ENCODE assay signal across 8 cellular contexts in genomic region chr1:59013276-59013927, GRCh38.
DNase-seq lines count a peak whose midpoint lies in the region; ATAC-seq and TF ChIP-seq lines count a peak whose summit lies in the region.

No MANE protein-coding gene starts in this region.

- H3K4me1 ChIP-seq in esophagus (ENCODE audit: control insufficient read depth in 2 of 2, insufficient read depth in 2 of 2, low read length in 1 of 2) (peaks cover 4% of the 10 kb centered on the region in 2 donors), Caco-2 (no peaks in the 10 kb centered on the region)

- TF ChIP-seq CTCF in CD14-positive monocyte (IDR thresholded peaks at IDR 0.05), result no peak
- no peak for TF ChIP-seq CTCF in nephron (IDR thresholded peaks at IDR 0.05; ENCODE audit: unreplicated experiment in 3 of 3)
- no peak for TF ChIP-seq CTCF in Caco-2 (IDR thresholded peaks at IDR 0.05; ENCODE audit: insufficient read depth in 1 of 2, low read depth in 1 of 2, low read length in 1 of 2, severe bottlenecking in 1 of 2, unreplicated experiment in 1 of 2)
- TF ChIP-seq CTCF in CD4-positive, alpha-beta T cell (IDR thresholded peaks at IDR 0.05), result no peak

- H3K4me1 Mint-ChIP-seq in CD14-positive monocyte (peaks cover 34% of the 10 kb centered on the region), IgD-negative memory B cell (peaks cover 34 to 48% (median 43%) of the 10 kb centered on the region in 3 donors), nephron (peaks cover 63% of the 10 kb centered on the region), Caco-2 (ENCODE audit: low read depth, unreplicated experiment) (no peaks in the 10 kb centered on the region)
- peaks cover 1% of the 10 kb centered on the region for H3K4me1 Mint-ChIP-seq in CD4-positive, alpha-beta T cell (ENCODE audit: low read depth)

- no peak for DNase-seq in CD14-positive monocyte (ENCODE audit: low spot score)
- DNase-seq in Caco-2, result no peak
- DNase-seq in CD4-positive, alpha-beta T cell, result no peak
- DNase-seq in cerebellar cortex (ENCODE audit: low spot score), result no peak

- no TSS peak for BruUV-seq in Caco-2 (replicated peaks; lab: Mats Ljungman, UMichigan)

- H3K4me3 ChIP-seq in esophagus (ENCODE audit: low read depth in 1 of 2, low read length in 2 of 2) (no peak overlapping the region), Caco-2 (ENCODE audit: low read depth, low read length) (no peak overlapping the region)

- 21 to 29% methylated on average over 16 of the region's 16 CpGs for WGBS in esophagus, 2 donors

- H3K36me3 Mint-ChIP-seq in CD14-positive monocyte, result no peaks in the 10 kb centered on the region
- H3K36me3 Mint-ChIP-seq in IgD-negative memory B cell, result no peaks in the 10 kb centered on the region
- H3K36me3 Mint-ChIP-seq in nephron (ENCODE audit: low read depth), result no peaks in the 10 kb centered on the region
- no peaks in the 10 kb centered on the region for H3K36me3 Mint-ChIP-seq in Caco-2 (ENCODE audit: insufficient read depth, unreplicated experiment)
- no peaks in the 10 kb centered on the region for H3K36me3 Mint-ChIP-seq in CD4-positive, alpha-beta T cell (ENCODE audit: low read depth)

- no peaks in the 10 kb centered on the region for H3K36me3 ChIP-seq in esophagus (ENCODE audit: control insufficient read depth in 2 of 2, insufficient read depth in 2 of 2, low read length in 1 of 2)
- H3K36me3 ChIP-seq in Caco-2 (ENCODE audit: control insufficient read depth, insufficient read depth, low read length), result no peaks in the 10 kb centered on the region

- H3K27me3 Mint-ChIP-seq in CD14-positive monocyte (ENCODE audit: low read depth in 3 of 3) (peaks cover 2 to 5% (median 4%) of the 10 kb centered on the region in 3 donors), IgD-negative memory B cell (no peaks in the 10 kb centered on the region), nephron (ENCODE audit: low read depth) (peaks cover under 1% of the 10 kb centered on the region), Caco-2 (ENCODE audit: insufficient read depth, unreplicated experiment) (no peaks in the 10 kb centered on the region)
- H3K27me3 Mint-ChIP-seq in CD4-positive, alpha-beta T cell, result no peaks in the 10 kb centered on the region

- intact Hi-C loops in CD14-positive monocyte (cut with micrococcal nuclease), result loop anchor here in 1 of 2 donors (10.0 kb wide), 1 partner anchor 129 kb away; no protein-coding TSS in a partner anchor
- intact Hi-C loops in Caco-2 (cut with micrococcal nuclease; ENCODE audit: unreplicated experiment), result no loop called here
- intact Hi-C loops in CD4-positive, alpha-beta T cell (cut with DNase I, micrococcal nuclease), result no loop called here

- no peaks in the 10 kb centered on the region for H3K27me3 ChIP-seq in esophagus (ENCODE audit: control insufficient read depth in 1 of 2, insufficient read depth in 2 of 2, low read length in 2 of 2)
- no peaks in the 10 kb centered on the region for H3K27me3 ChIP-seq in Caco-2 (replicated peaks; ENCODE audit: control insufficient read depth, insufficient read depth, low read length)
- no peaks in the 10 kb centered on the region for H3K27me3 ChIP-seq in CD4-positive, alpha-beta T cell (ENCODE audit: control insufficient read depth, insufficient read depth, low read length)

- peak overlapping the region; percentile 76 to 92 for H3K27ac ChIP-seq in esophagus (ENCODE audit: low read depth in 2 of 2, low read length in 1 of 2)
- H3K27ac ChIP-seq in CD4-positive, alpha-beta T cell (ENCODE audit: low read depth, low read length), result no peak overlapping the region

- ATAC-seq in GM21528 (IDR thresholded peaks at IDR 0.05; ENCODE audit: low FRiP score, unreplicated experiment), result peak; percentile 57
- ATAC-seq in CD4-positive, alpha-beta T cell (ENCODE audit: poor library complexity), result no peak

- H3K9me3 Mint-ChIP-seq in CD14-positive monocyte (no peaks in the 10 kb centered on the region), IgD-negative memory B cell (no peaks in the 10 kb centered on the region), nephron (no peaks in the 10 kb centered on the region), Caco-2 (ENCODE audit: unreplicated experiment) (no peaks in the 10 kb centered on the region)
- no peaks in the 10 kb centered on the region for H3K9me3 Mint-ChIP-seq in CD4-positive, alpha-beta T cell

- POLR2A ChIA-PET in Caco-2 (lab: Charles Lee), result no interaction called here
- POLR2A ChIA-PET in CD4-positive, alpha-beta T cell (lab: Charles Lee), result interaction anchor here (0.6 kb wide), 1 partner anchor 630 kb away, joined by 3 read pairs; no protein-coding TSS in a partner anchor

- H3K27ac Mint-ChIP-seq in CD14-positive monocyte (peak overlapping the region in 2 of 7 donors; percentile 10 to 77), IgD-negative memory B cell (peak overlapping the region; percentile 49 to 88 (median 87)), nephron (peak overlapping the region; percentile 95 to 99 (median 98)), Caco-2 (ENCODE audit: unreplicated experiment) (no peak overlapping the region)
- no peak overlapping the region for H3K27ac Mint-ChIP-seq in CD4-positive, alpha-beta T cell

- no peaks in the 10 kb centered on the region for H3K9me3 ChIP-seq in esophagus (ENCODE audit: control insufficient read depth in 2 of 2, insufficient read depth in 1 of 2, low read depth in 1 of 2, low read length in 1 of 2)
- H3K9me3 ChIP-seq in Caco-2, result no peaks in the 10 kb centered on the region
- no peaks in the 10 kb centered on the region for H3K9me3 ChIP-seq in CD4-positive, alpha-beta T cell (ENCODE audit: control insufficient read depth, low read length)

- CTCF ChIA-PET in Caco-2 (lab: Charles Lee), result no interaction called here
- CTCF ChIA-PET in CD4-positive, alpha-beta T cell (lab: Charles Lee), result interaction anchor here (0.5 kb wide), 1 partner anchor 665 kb away, joined by 3 read pairs; no protein-coding TSS in a partner anchor

- H3K4me3 Mint-ChIP-seq in CD14-positive monocyte, result peak overlapping the region; percentile 34 to 65
- H3K4me3 Mint-ChIP-seq in IgD-negative memory B cell, result peak overlapping the region; percentile 75 to 89 (median 82)
- H3K4me3 Mint-ChIP-seq in nephron, result peak overlapping the region; percentile 2 to 46 (median 21)
- no peak overlapping the region for H3K4me3 Mint-ChIP-seq in Caco-2 (ENCODE audit: unreplicated experiment)
- no peak overlapping the region for H3K4me3 Mint-ChIP-seq in CD4-positive, alpha-beta T cell

Comparison
In these comparisons a context has a peak if more than half of its experiments do, and no peak if none do; other contexts are left out.
1. H3K27ac Mint-ChIP-seq: peak in IgD-negative memory B cell (3 of 3) and nephron (3 of 3); none in Caco-2 (single experiment) and CD4-positive, alpha-beta T cell (single experiment).
2. H3K4me3 Mint-ChIP-seq: peak in CD14-positive monocyte (2 of 2), IgD-negative memory B cell (4 of 4) and nephron (3 of 3); none in Caco-2 (single experiment) and CD4-positive, alpha-beta T cell (single experiment).